ENCODE assay signal across 1 cellular context in the genomic region with DNA sequence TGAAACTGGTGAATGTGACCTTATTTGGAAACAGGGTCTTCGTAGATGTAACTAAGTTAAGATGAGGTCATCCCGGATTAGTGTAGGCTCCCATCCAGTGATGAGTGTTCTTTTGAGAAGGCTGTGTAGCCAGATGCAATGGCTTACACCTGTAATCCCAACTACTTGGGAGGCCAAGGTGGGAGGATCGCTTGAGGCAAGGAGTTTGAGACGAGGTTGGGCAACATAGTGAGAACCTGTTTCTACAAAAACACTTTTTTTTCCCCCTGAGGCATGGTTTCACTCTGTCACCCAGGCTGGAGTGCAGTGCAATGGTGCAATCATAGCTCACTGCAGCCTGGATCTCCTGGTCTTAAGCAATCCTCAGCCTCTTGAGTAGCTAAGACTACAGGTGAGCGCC.
TF ChIP-seq lines count a peak whose summit lies in the region.

No MANE protein-coding gene starts in this region.

TF ChIP-seq in K562, 482 proteins besides CTCF, POLR2A, EP300 and RAD21:
- TF ChIP-seq CEBPB (tag; IDR thresholded peaks at IDR 0.05) (peak; percentile 57), ZNF830 (CRISPR knock-in tag; IDR thresholded peaks at IDR 0.05) (no peak), CEBPG (CRISPR knock-in tag; IDR thresholded peaks at IDR 0.05) (0 out of 2 replicates have a peak, but pooled peaks have one; percentile 20), CEBPG (tag; conservative IDR thresholded peaks at IDR 0.05 in 1 of 2, IDR thresholded peaks at IDR 0.05 in 1 of 2) (peak; percentile 34 to 50; a peak in 3 of 4 replicates), ZNF324 (CRISPR knock-in tag; IDR thresholded peaks at IDR 0.05) (no peak)
- TF ChIP-seq, protein P1, sequence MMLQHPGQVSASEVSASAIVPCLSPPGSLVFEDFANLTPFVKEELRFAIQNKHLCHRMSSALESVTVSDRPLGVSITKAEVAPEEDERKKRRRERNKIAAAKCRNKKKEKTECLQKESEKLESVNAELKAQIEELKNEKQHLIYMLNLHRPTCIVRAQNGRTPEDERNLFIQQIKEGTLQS (IDR thresholded peaks at IDR 0.05), result peak; percentile 54; the same call in 1 of the 2 replicates
- TF ChIP-seq, protein P1 (CRISPR knock-in tag; conservative IDR thresholded peaks at IDR 0.05), result no peak
TF ChIP-seq in K562: peak in this region for 3.
